ENCODE assay signal across 17 cellular contexts in the genomic region with DNA sequence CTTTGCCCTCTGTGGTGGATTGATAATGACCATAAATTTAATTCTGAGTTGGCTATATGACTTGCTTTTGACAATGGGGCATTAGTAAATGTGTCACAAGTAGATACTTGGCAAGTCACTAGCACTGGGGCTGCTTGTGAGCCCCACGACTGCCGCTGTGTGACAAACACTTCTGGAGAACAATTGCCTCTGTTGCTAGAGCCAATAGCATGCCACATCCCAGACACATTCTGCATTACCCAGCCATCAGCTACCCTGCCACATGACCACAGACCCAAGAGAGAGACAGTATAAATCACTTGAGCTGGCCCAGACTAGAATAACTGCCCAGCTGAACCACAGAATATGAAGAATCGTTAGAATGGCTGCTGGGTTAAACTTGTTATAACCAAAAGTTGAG.
"Had no signal": no experiment of that assay in that cellular context is flagged by ENCODE, and none has a peak within 500 bp of the region (broad histone marks: within the 10 kb centered on the region; RNA-seq: fewer than 3 reads in every experiment).

No MANE protein-coding gene starts in this region.

- ATAC-seq: activated CD8-positive, alpha-beta T cell treated with anti-CD3 and anti-CD28 coated beads for 36 hours; heart left ventricle; left cardiac atrium; lower lobe of right lung; natural killer cell treated with Interleukin-12 subunit alpha and Interleukin-12 subunit beta and Interleukin-15 and Interleukin-18, amount 100 ng/mL, for 72 hours; stimulated activated memory B cell treated with anti-CD40 and anti-IgM and Interleukin-4, amounts not matched to agents 10 μg/mL and 1 μg/mL and 100 μg/mL, for 72 hours had no signal

- DNase-seq: activated CD4-positive, alpha-beta T cell treated with anti-CD3 and anti-CD28 coated beads for 4 hours; activated CD8-positive, alpha-beta T cell treated with anti-CD3 and anti-CD28 coated beads for 36 hours; activated naive CD4-positive, alpha-beta T cell treated with Interleukin-2 at 50 U/mL for 16 hours; activated naive CD8-positive, alpha-beta T cell treated with anti-CD3 and anti-CD28 coated beads, Interleukin-2, amount 10 ng/mL, durations not matched to agents 7 days and 5 days; activated T-cell treated with anti-CD3 and anti-CD28 coated beads, Interleukin-2, amount 50 U/mL, for 1 hour; aorta; brain microvascular endothelial cell; erythroblast; foreskin melanocyte; heart left ventricle; left cardiac atrium; lower lobe of right lung; spleen; stimulated activated CD4-positive, alpha-beta T cell treated with anti-CD3 and anti-CD28 coated beads, Interleukin-4, amount 100 ng/mL, for 4 hours; thyroid gland had no signal
